Comparison of ENCODE assay signal across 11 cellular contexts in the genomic region with DNA sequence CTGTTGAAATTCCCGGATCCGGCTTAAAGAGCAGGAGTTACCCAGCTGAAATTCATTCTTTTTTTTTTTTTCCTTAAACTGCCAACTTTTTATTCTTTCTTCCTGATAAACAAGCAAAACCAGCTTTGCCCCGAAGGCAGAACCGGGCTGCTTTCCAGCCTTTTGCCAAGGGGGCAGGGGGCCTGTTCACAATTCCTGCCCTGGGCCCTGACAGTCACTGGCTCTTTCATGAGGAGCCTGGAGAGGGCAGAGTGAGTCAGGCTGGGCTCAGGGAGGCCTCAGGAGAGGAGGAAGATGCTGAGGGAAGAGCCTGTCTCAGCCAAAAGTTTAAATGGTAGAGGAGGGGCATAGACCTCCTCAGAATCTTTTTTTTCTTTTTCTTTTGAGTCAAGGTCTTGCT. TPM values are rescaled to one million over a fixed set of nuclear protein-coding genes. Genes with fewer than 3 reads are reported as not detected.
A peak's percentile ranks its signal among the peaks of the same experiment; 100 is the strongest.
DNase-seq lines count a peak whose midpoint lies in the region; ATAC-seq and TF ChIP-seq lines count a peak whose summit lies in the region.
"Had no signal": no experiment of that assay in that cellular context is flagged by ENCODE, and none has a peak within 500 bp of the region (broad histone marks: within the 10 kb centered on the region; RNA-seq: fewer than 3 reads in every experiment).

No MANE protein-coding gene starts in this region.

- H3K36me3 Mint-ChIP-seq in activated CD4-positive, alpha-beta memory T cell treated with anti-CD3 and anti-CD28 coated beads, Interleukin-2, amount 10 ng/mL, durations not matched to agents 7 days and 5 days (ENCODE audit: low read depth) = peaks cover 67% of the 10 kb centered on the region
- peaks cover 11% of the 10 kb centered on the region for H3K36me3 Mint-ChIP-seq in activated CD4-positive, alpha-beta memory T cell treated with anti-CD3 and anti-CD28 coated beads for 36 hours
- peaks cover 12% of the 10 kb centered on the region for H3K36me3 Mint-ChIP-seq in T-cell
- peaks cover 12% of the 10 kb centered on the region for H3K36me3 Mint-ChIP-seq in stimulated activated memory B cell treated with anti-CD40 and anti-IgM and Interleukin-4, amounts not matched to agents 10 μg/mL and 1 μg/mL and 100 μg/mL, for 72 hours

- POLR2A ChIA-PET in activated CD4-positive, alpha-beta memory T cell treated with anti-CD3 and anti-CD28 coated beads, Interleukin-2, amount 10 ng/mL, durations not matched to agents 7 days and 5 days (lab: Charles Lee) = interaction anchor here (1.6 to 3.5 kb wide), 4 partner anchors 9 to 50 kb away, joined by 6 to 46 read pairs (median 11); a partner anchor contains a TSS
- POLR2A ChIA-PET in activated CD4-positive, alpha-beta memory T cell treated with anti-CD3 and anti-CD28 coated beads for 36 hours (lab: Charles Lee) = interaction anchor here (1.0 kb wide), 1 partner anchor 10 kb away, joined by 4 read pairs; no protein-coding TSS in a partner anchor
- POLR2A ChIA-PET in T-cell (lab: Charles Lee) = no interaction called here

- H3K9me3 Mint-ChIP-seq in activated CD4-positive, alpha-beta memory T cell treated with anti-CD3 and anti-CD28 coated beads, Interleukin-2, amount 10 ng/mL, durations not matched to agents 7 days and 5 days = peaks cover 11% of the 10 kb centered on the region
- peaks cover 11% of the 10 kb centered on the region for H3K9me3 Mint-ChIP-seq in activated CD4-positive, alpha-beta memory T cell treated with anti-CD3 and anti-CD28 coated beads for 36 hours
- peaks cover 5 to 11% (median 9%) of the 10 kb centered on the region in 3 donors for H3K9me3 Mint-ChIP-seq in T-cell
- H3K9me3 Mint-ChIP-seq in stimulated activated memory B cell treated with anti-CD40 and anti-IgM and Interleukin-4, amounts not matched to agents 10 μg/mL and 1 μg/mL and 100 μg/mL, for 72 hours = peaks cover 6% of the 10 kb centered on the region

- 29 to 36% methylated on average over 4 of the region's 4 CpGs for WGBS in esophagus squamous epithelium, 2 donors

- peaks cover 93% of the 10 kb centered on the region for H3K4me1 Mint-ChIP-seq in activated CD4-positive, alpha-beta memory T cell treated with anti-CD3 and anti-CD28 coated beads, Interleukin-2, amount 10 ng/mL, durations not matched to agents 7 days and 5 days
- H3K4me1 Mint-ChIP-seq in activated CD4-positive, alpha-beta memory T cell treated with anti-CD3 and anti-CD28 coated beads for 36 hours (ENCODE audit: low read depth) = peaks cover 89% of the 10 kb centered on the region
- H3K4me1 Mint-ChIP-seq in T-cell = peaks cover 92 to 94% (median 93%) of the 10 kb centered on the region in 3 donors
- H3K4me1 Mint-ChIP-seq in stimulated activated memory B cell treated with anti-CD40 and anti-IgM and Interleukin-4, amounts not matched to agents 10 μg/mL and 1 μg/mL and 100 μg/mL, for 72 hours = peaks cover 95% of the 10 kb centered on the region

- intact Hi-C loops in activated CD4-positive, alpha-beta memory T cell treated with anti-CD3 and anti-CD28 coated beads for 36 hours (cut with micrococcal nuclease) = no loop called here
- intact Hi-C loops in esophagus squamous epithelium (cut with DNase I) = no loop called here

- H3K36me3 ChIP-seq in esophagus squamous epithelium = no peaks in the 10 kb centered on the region

- H3K27ac Mint-ChIP-seq in activated CD4-positive, alpha-beta memory T cell treated with anti-CD3 and anti-CD28 coated beads, Interleukin-2, amount 10 ng/mL, durations not matched to agents 7 days and 5 days = peak overlapping the region; percentile 65
- no peak overlapping the region for H3K27ac Mint-ChIP-seq in activated CD4-positive, alpha-beta memory T cell treated with anti-CD3 and anti-CD28 coated beads for 36 hours
- H3K27ac Mint-ChIP-seq in T-cell = peak overlapping the region; percentile 89 to 99
- H3K27ac Mint-ChIP-seq in stimulated activated memory B cell treated with anti-CD40 and anti-IgM and Interleukin-4, amounts not matched to agents 10 μg/mL and 1 μg/mL and 100 μg/mL, for 72 hours = peak overlapping the region; percentile 98

- peaks cover 3% of the 10 kb centered on the region for H3K27me3 Mint-ChIP-seq in activated CD4-positive, alpha-beta memory T cell treated with anti-CD3 and anti-CD28 coated beads, Interleukin-2, amount 10 ng/mL, durations not matched to agents 7 days and 5 days
- no peaks in the 10 kb centered on the region for H3K27me3 Mint-ChIP-seq in activated CD4-positive, alpha-beta memory T cell treated with anti-CD3 and anti-CD28 coated beads for 36 hours
- no peaks in the 10 kb centered on the region for H3K27me3 Mint-ChIP-seq in T-cell
- no peaks in the 10 kb centered on the region for H3K27me3 Mint-ChIP-seq in stimulated activated memory B cell treated with anti-CD40 and anti-IgM and Interleukin-4, amounts not matched to agents 10 μg/mL and 1 μg/mL and 100 μg/mL, for 72 hours

- ATAC-seq in T-cell (replicated peaks in 1 of 4) (no peak), foreskin keratinocyte (peak; percentile 40)
- ATAC-seq in stimulated activated memory B cell treated with anti-CD40 and anti-IgM and Interleukin-4, amounts not matched to agents 10 μg/mL and 1 μg/mL and 100 μg/mL, for 72 hours = no peak

- no peak overlapping the region for H3K27ac ChIP-seq in foreskin keratinocyte
- peak overlapping the region in 2 of 4 donors; percentile 71 to 87 for H3K27ac ChIP-seq in esophagus squamous epithelium

- peak; percentile 53 for TF ChIP-seq CTCF in foreskin keratinocyte (conservative IDR thresholded peaks at IDR 0.05)
- peak in 3 of 6 experiments; percentile 11 to 24 (median 16) for TF ChIP-seq CTCF in esophagus squamous epithelium (IDR thresholded peaks at IDR 0.05)

- H3K9me3 ChIP-seq in esophagus squamous epithelium = peaks cover 0 to 4% (median 0%) of the 10 kb centered on the region in 3 donors

- TF ChIP-seq POLR2A in esophagus squamous epithelium (IDR thresholded peaks at IDR 0.05) = no peak

- peaks cover 13% of the 10 kb centered on the region for H3K27me3 ChIP-seq in foreskin keratinocyte
- H3K27me3 ChIP-seq in esophagus squamous epithelium = peaks cover 0 to 22% (median 0%) of the 10 kb centered on the region in 4 donors

- no peak overlapping the region for H3K4me3 Mint-ChIP-seq in activated CD4-positive, alpha-beta memory T cell treated with anti-CD3 and anti-CD28 coated beads, Interleukin-2, amount 10 ng/mL, durations not matched to agents 7 days and 5 days
- no peak overlapping the region for H3K4me3 Mint-ChIP-seq in activated CD4-positive, alpha-beta memory T cell treated with anti-CD3 and anti-CD28 coated beads for 36 hours
- H3K4me3 Mint-ChIP-seq in T-cell = peak overlapping the region in 1 of 3 donors; percentile 88
- H3K4me3 Mint-ChIP-seq in stimulated activated memory B cell treated with anti-CD40 and anti-IgM and Interleukin-4, amounts not matched to agents 10 μg/mL and 1 μg/mL and 100 μg/mL, for 72 hours = no peak overlapping the region

- no peak overlapping the region for H3K4me3 ChIP-seq in esophagus squamous epithelium

- DNase-seq in activated CD4-positive, alpha-beta memory T cell treated with anti-CD3 and anti-CD28 coated beads, Interleukin-2, amount 10 ng/mL, durations not matched to agents 7 days and 5 days = no peak
- no peak for DNase-seq in activated CD4-positive, alpha-beta memory T cell treated with anti-CD3 and anti-CD28 coated beads for 36 hours
- no peak for DNase-seq in T-cell
- peak in 1 of 2 donors; percentile 49 for DNase-seq in foreskin keratinocyte
- DNase-seq in GOT3 (lab: John Stamatoyannopoulos, UW) = no peak
- DNase-seq in NCI-H187 treated with DMSO at 0.1 percent for 48 hours (lab: John Stamatoyannopoulos, UW) = no peak
- DNase-seq in esophagus squamous epithelium (lab: John Stamatoyannopoulos, UW) = no peak
- DNase-seq: COR-L47, NCI-H1105 had no signal

- CTCF ChIA-PET in activated CD4-positive, alpha-beta memory T cell treated with anti-CD3 and anti-CD28 coated beads, Interleukin-2, amount 10 ng/mL, durations not matched to agents 7 days and 5 days (lab: Charles Lee) = interaction anchor here (0.6 kb wide), 1 partner anchor 537 kb away, joined by 3 read pairs; no protein-coding TSS in a partner anchor
- CTCF ChIA-PET in activated CD4-positive, alpha-beta memory T cell treated with anti-CD3 and anti-CD28 coated beads for 36 hours (lab: Charles Lee) = interaction anchor here (0.6 to 2.4 kb wide), 4 partner anchors 8 to 38 kb away, joined by 3 to 6 read pairs (median 4); no protein-coding TSS in a partner anchor
- CTCF ChIA-PET in T-cell (lab: Charles Lee) = interaction anchor here in 1 of 2 donors (1.4 kb wide), 1 partner anchor 38 kb away, joined by 3 read pairs; no protein-coding TSS in a partner anchor

- peaks cover 3% of the 10 kb centered on the region for H3K4me1 ChIP-seq in foreskin keratinocyte
- H3K4me1 ChIP-seq in esophagus squamous epithelium = peaks cover 40 to 90% (median 51%) of the 10 kb centered on the region in 3 donors

RNA-seq across cellular contexts. Expression of a gene that starts 4.8 kb away (rescaled TPM):
- 10 to 100 TPM; 45.3 to 48.0 TPM for total RNA-seq in activated CD4-positive, alpha-beta memory T cell treated with anti-CD3 and anti-CD28 coated beads, Interleukin-2, amount 10 ng/mL, durations not matched to agents 7 days and 5 days
- total RNA-seq in activated CD4-positive, alpha-beta memory T cell treated with anti-CD3 and anti-CD28 coated beads for 36 hours = 10 to 100 TPM; 24.7 to 25.8 TPM
- 10 to 100 TPM; 25.6 to 37.8 (median 28.7) TPM for total RNA-seq in T-cell
- total RNA-seq in foreskin keratinocyte = 2.4 and 4.2 TPM in 2 replicates
- polyA plus RNA-seq in foreskin keratinocyte = 2.9 and 5.0 TPM in 2 replicates
- 10 to 100 TPM in 1 of 4 donors, 1 to 10 TPM in 2, under 1 TPM in 1; 0.61 to 13.4 (median 6.0) TPM for total RNA-seq in esophagus squamous epithelium

RNA-seq across cellular contexts. Expression of a gene that starts 27.9 kb away (rescaled TPM):
- total RNA-seq in activated CD4-positive, alpha-beta memory T cell treated with anti-CD3 and anti-CD28 coated beads, Interleukin-2, amount 10 ng/mL, durations not matched to agents 7 days and 5 days = under 1 TPM in 1 of 2 experiments, not detected in 1; 0.13 TPM
- not detected for total RNA-seq in activated CD4-positive, alpha-beta memory T cell treated with anti-CD3 and anti-CD28 coated beads for 36 hours
- total RNA-seq in T-cell (under 1 TPM in 3 of 5 donors, not detected in 2; 0.13 to 0.84 (median 0.68) TPM), foreskin keratinocyte (0.14 TPM in 1 of 2 replicates, not detected in the other), esophagus squamous epithelium (under 1 TPM in 1 of 4 donors, not detected in 3; 0.13 TPM)
- polyA plus RNA-seq in foreskin keratinocyte = 0.12 TPM in 1 of 2 replicates, not detected in the other
- total RNA-seq: activated CD8-positive, alpha-beta memory T cell treated with anti-CD3 and anti-CD28 coated beads for 36 hours had no signal

RNA-seq across cellular contexts. Expression of a gene that starts 49.4 kb away (rescaled TPM):
- 100 to 1,000 TPM; 150 to 151 TPM for total RNA-seq in activated CD4-positive, alpha-beta memory T cell treated with anti-CD3 and anti-CD28 coated beads, Interleukin-2, amount 10 ng/mL, durations not matched to agents 7 days and 5 days
- 100 to 1,000 TPM; 139 to 144 TPM for total RNA-seq in activated CD4-positive, alpha-beta memory T cell treated with anti-CD3 and anti-CD28 coated beads for 36 hours
- 10 to 100 TPM; 40.2 to 79.0 (median 70.0) TPM for total RNA-seq in T-cell
- total RNA-seq in foreskin keratinocyte = 249 and 260 TPM in 2 replicates
- 307 and 311 TPM in 2 replicates for polyA plus RNA-seq in foreskin keratinocyte
- total RNA-seq in esophagus squamous epithelium = 100 to 1,000 TPM; 165 to 215 (median 167) TPM

Comparison
In these comparisons a context has a peak if more than half of its experiments do, and no peak if none do; other contexts are left out.
1. POLR2A ChIA-PET loops: an anchor here in activated CD4-positive, alpha-beta memory T cell treated with anti-CD3 and anti-CD28 coated beads, Interleukin-2, amount 10 ng/mL, durations not matched to agents 7 days and 5 days (1.6 to 3.5 kb wide) and activated CD4-positive, alpha-beta memory T cell treated with anti-CD3 and anti-CD28 coated beads for 36 hours (1.0 kb wide); none called in T-cell.